1 cellular context compared by ENCODE assay signal in the genomic region with DNA sequence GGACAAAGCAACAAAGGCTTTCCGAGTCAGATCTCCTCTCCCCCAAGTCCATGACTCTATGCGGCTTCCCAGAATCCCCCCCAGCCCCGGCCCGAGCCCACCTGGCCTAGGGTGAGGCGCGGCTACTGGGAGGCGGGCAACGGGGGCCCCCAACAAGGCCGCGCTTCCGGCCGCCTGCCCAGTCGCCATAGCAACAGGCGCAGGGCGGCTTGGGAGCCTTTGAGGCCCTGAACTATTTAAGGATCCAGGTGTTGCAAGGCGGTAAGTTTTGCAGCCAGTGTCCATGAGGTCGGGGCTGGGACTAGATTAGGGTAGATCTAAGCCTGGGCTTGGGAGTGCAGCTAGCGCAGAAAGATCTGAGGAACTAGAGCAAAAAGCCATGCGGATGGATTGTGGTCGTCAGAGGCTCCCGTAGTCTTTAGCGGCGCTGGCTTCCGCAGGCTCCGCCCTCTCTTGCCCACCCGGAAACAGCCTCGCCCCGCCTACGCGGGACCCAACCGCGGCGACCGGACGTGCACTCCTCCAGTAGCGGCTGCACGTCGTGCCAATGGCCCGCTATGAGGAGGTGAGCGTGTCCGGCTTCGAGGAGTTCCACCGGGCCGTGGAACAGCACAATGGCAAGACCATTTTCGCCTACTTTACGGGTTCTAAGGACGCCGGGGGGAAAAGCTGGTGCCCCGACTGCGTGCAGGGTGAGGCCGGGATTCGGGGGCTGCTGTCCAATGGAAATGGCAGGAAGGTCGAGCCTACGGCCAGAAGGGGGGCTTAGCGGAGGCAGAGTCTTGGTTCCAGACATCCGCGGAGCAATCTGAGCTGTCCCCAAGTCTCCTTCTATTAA.
TF ChIP-seq lines count a peak whose summit lies in the region.

TSS of gene KIAA0753 (minus strand) at position 176 of the 838 bp plus-strand sequence. CDS start 5,608 bp downstream, outside the sequence.
TSS of gene TXNDC17 (plus strand) at position 525 of the 838 bp plus-strand sequence. CDS start at position 548, 23 bp downstream.

TF ChIP-seq in HepG2, 621 proteins besides CTCF, POLR2A, EP300 and RAD21 (continued from another document and continues in another):
- TF ChIP-seq, protein P1, sequence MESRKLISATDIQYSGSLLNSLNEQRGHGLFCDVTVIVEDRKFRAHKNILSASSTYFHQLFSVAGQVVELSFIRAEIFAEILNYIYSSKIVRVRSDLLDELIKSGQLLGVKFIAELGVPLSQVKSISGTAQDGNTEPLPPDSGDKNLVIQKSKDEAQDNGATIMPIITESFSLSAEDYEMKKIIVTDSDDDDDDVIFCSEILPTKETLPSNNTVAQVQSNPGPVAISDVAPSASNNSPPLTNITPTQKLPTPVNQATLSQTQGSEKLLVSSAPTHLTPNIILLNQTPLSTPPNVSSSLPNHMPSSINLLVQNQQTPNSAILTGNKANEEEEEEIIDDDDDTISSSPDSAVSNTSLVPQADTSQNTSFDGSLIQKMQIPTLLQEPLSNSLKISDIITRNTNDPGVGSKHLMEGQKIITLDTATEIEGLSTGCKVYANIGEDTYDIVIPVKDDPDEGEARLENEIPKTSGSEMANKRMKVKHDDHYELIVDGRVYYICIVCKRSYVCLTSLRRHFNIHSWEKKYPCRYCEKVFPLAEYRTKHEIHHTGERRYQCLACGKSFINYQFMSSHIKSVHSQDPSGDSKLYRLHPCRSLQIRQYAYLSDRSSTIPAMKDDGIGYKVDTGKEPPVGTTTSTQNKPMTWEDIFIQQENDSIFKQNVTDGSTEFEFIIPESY (CRISPR knock-in tag; IDR thresholded peaks at IDR 0.05): no peak
- TF ChIP-seq CREB1 (IDR thresholded peaks at IDR 0.05) (0 out of 2 replicates have a peak, but pooled peaks have one; percentile 21), CREB1 (CRISPR knock-in tag; IDR thresholded peaks at IDR 0.05) (peak; percentile 63), ZNF768 (CRISPR knock-in tag; IDR thresholded peaks at IDR 0.05) (peak; percentile 45; the same call in 1 of the 2 replicates), RAD51 (IDR thresholded peaks at IDR 0.05; ENCODE audit: borderline replicate concordance) (no peak), ELF3 (CRISPR knock-in tag; IDR thresholded peaks at IDR 0.05) (peak; percentile 92), MAFG (CRISPR knock-in tag; IDR thresholded peaks at IDR 0.05) (no peak), AGO2 (optimal IDR thresholded peaks at IDR 0.05; ENCODE audit: low read depth, low read length) (peak; percentile 91), NONO (IDR thresholded peaks at IDR 0.05) (no peak), NONO (CRISPR knock-in tag; conservative IDR thresholded peaks at IDR 0.05) (peak; percentile 87), BCL3 (CRISPR knock-in tag; IDR thresholded peaks at IDR 0.05) (peak; percentile 97; the same call in 1 of the 2 replicates), UBTF (CRISPR knock-in tag; IDR thresholded peaks at IDR 0.05) (peak; percentile 77), HOMEZ (CRISPR knock-in tag; IDR thresholded peaks at IDR 0.05; ENCODE audit: low read depth) (no peak), ZNF891 (CRISPR knock-in tag; IDR thresholded peaks at IDR 0.05) (0 out of 2 replicates have a peak, but pooled peaks have one; percentile 24), RARA (CRISPR knock-in tag; IDR thresholded peaks at IDR 0.05) (peak; percentile 40; the same call in 1 of the 2 replicates), SNAI1 (CRISPR knock-in tag; IDR thresholded peaks at IDR 0.05; ENCODE audit: borderline replicate concordance) (0 out of 2 replicates have a peak, but pooled peaks have one; percentile 50), HMGA1 (CRISPR knock-in tag; conservative IDR thresholded peaks at IDR 0.05) (no peak), NFKBIZ (CRISPR knock-in tag; IDR thresholded peaks at IDR 0.05) (peak; percentile 58; the same call in 1 of the 2 replicates), HBP1 (CRISPR knock-in tag; IDR thresholded peaks at IDR 0.05; ENCODE audit: low read depth) (0 out of 2 replicates have a peak, but pooled peaks have one; percentile 14), TGIF2 (CRISPR knock-in tag; IDR thresholded peaks at IDR 0.05) (peak; percentile 67), HDAC2 (CRISPR knock-in tag; IDR thresholded peaks at IDR 0.05) (peak; percentile 73), ATF7-NPFF (CRISPR knock-in tag; IDR thresholded peaks at IDR 0.05; ENCODE audit: low read depth) (peak; percentile 37; the same call in 1 of the 2 replicates), RELA (CRISPR knock-in tag; IDR thresholded peaks at IDR 0.05) (no peak), ZNF260 (CRISPR knock-in tag; IDR thresholded peaks at IDR 0.05; ENCODE audit: borderline replicate concordance, low read depth) (no peak), MEF2D (CRISPR knock-in tag; IDR thresholded peaks at IDR 0.05) (peak; percentile 72; the same call in 1 of the 2 replicates), ISL2 (CRISPR knock-in tag; IDR thresholded peaks at IDR 0.05) (peak; percentile 54), NR2C2 (CRISPR knock-in tag; IDR thresholded peaks at IDR 0.05; ENCODE audit: borderline replicate concordance) (peak; percentile 59; the same call in 1 of the 2 replicates), ZNF652 (CRISPR knock-in tag; IDR thresholded peaks at IDR 0.05; ENCODE audit: borderline replicate concordance, low read depth) (peak; percentile 70; the same call in 1 of the 2 replicates), ZNF709 (CRISPR knock-in tag; IDR thresholded peaks at IDR 0.05) (peak; percentile 57; the same call in 1 of the 2 replicates), ATAD3A (CRISPR knock-in tag; IDR thresholded peaks at IDR 0.05) (no peak), KLF11 (CRISPR knock-in tag; IDR thresholded peaks at IDR 0.05) (peak; percentile 66; the same call in 1 of the 2 replicates), U2AF2 (IDR thresholded peaks at IDR 0.05; ENCODE audit: low read depth, low read length) (peak; percentile 88; the same call in 1 of the 2 replicates), ZBTB7A (CRISPR knock-in tag; IDR thresholded peaks at IDR 0.05) (peak; percentile 53; the same call in 1 of the 2 replicates), MLXIP (CRISPR knock-in tag; IDR thresholded peaks at IDR 0.05; ENCODE audit: borderline replicate concordance) (no peak), ZFP36L2 (CRISPR knock-in tag; IDR thresholded peaks at IDR 0.05) (0 out of 2 replicates have a peak, but pooled peaks have one; percentile 1), TERF1 (CRISPR knock-in tag; IDR thresholded peaks at IDR 0.05) (no peak)
- TF ChIP-seq, protein P2, sequence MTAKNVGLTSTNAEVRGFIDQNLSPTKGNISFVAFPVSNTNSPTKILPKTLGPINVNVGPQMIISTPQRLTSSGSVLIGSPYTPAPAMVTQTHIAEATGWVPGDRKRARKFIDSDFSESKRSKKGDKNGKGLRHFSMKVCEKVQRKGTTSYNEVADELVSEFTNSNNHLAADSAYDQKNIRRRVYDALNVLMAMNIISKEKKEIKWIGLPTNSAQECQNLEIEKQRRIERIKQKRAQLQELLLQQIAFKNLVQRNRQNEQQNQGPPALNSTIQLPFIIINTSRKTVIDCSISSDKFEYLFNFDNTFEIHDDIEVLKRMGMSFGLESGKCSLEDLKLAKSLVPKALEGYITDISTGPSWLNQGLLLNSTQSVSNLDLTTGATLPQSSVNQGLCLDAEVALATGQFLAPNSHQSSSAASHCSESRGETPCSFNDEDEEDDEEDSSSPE (CRISPR knock-in tag; IDR thresholded peaks at IDR 0.05): peak; percentile 53; the same call in 1 of the 2 replicates
- TF ChIP-seq, protein P3, sequence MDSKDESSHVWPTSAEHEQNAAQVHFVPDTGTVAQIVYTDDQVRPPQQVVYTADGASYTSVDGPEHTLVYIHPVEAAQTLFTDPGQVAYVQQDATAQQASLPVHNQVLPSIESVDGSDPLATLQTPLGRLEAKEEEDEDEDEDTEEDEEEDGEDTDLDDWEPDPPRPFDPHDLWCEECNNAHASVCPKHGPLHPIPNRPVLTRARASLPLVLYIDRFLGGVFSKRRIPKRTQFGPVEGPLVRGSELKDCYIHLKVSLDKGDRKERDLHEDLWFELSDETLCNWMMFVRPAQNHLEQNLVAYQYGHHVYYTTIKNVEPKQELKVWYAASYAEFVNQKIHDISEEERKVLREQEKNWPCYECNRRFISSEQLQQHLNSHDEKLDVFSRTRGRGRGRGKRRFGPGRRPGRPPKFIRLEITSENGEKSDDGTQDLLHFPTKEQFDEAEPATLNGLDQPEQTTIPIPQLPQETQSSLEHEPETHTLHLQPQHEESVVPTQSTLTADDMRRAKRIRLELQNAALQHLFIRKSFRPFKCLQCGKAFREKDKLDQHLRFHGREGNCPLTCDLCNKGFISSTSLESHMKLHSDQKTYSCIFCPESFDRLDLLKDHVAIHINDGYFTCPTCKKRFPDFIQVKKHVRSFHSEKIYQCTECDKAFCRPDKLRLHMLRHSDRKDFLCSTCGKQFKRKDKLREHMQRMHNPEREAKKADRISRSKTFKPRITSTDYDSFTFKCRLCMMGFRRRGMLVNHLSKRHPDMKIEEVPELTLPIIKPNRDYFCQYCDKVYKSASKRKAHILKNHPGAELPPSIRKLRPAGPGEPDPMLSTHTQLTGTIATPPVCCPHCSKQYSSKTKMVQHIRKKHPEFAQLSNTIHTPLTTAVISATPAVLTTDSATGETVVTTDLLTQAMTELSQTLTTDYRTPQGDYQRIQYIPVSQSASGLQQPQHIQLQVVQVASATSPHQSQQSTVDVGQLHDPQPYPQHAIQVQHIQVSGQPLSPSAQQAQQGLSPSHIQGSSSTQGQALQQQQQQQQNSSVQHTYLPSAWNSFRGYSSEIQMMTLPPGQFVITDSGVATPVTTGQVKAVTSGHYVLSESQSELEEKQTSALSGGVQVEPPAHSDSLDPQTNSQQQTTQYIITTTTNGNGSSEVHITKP (CRISPR knock-in tag; IDR thresholded peaks at IDR 0.05; ENCODE audit: low read depth): peak; percentile 57; the same call in 1 of the 2 replicates
